ENCODE assay signal across 16 cellular contexts in genomic region chr2:225337183-225337582, GRCh38.
DNase-seq lines count a peak whose midpoint lies in the region; ATAC-seq and TF ChIP-seq lines count a peak whose summit lies in the region.
"Had no signal": no experiment of that assay in that cellular context is flagged by ENCODE, and none has a peak within 500 bp of the region (broad histone marks: within the 10 kb centered on the region; RNA-seq: fewer than 3 reads in every experiment).

No MANE protein-coding gene starts in this region.

- ATAC-seq in WTC11 (0 out of 2 replicates have a peak, but pooled peaks have one; percentile 44), GM18519 (IDR thresholded peaks at IDR 0.05; ENCODE audit: low FRiP score, unreplicated experiment) (no peak)

- no peak for TF ChIP-seq POLR2A in Peyer's patch (IDR thresholded peaks at IDR 0.05)

- no peak overlapping the region for H3K9ac ChIP-seq in endodermal cell (ENCODE audit: extremely low read depth, low read length, poor library complexity, severe bottlenecking)

- H3K4me1 Mint-ChIP-seq in WTC11 (peaks cover 16% of the 10 kb centered on the region), endodermal cell (peaks cover 5% of the 10 kb centered on the region)

- peak; percentile 10 for DNase-seq in NCI-H2029 treated with DMSO at 0.1 percent for 48 hours (lab: John Stamatoyannopoulos, UW)
- DNase-seq in NCI-H2029 (lab: John Stamatoyannopoulos, UW): no peak
- DNase-seq in WTC11 (ENCODE audit: low spot score): no peak
- peak; percentile 7 for DNase-seq in hepatic stellate cell (ENCODE audit: low spot score)
- DNase-seq in smooth muscle cell of the brain vasculature (ENCODE audit: low read depth, low spot score): peak; percentile 64
- no peak for DNase-seq in endodermal cell
- DNase-seq in Peyer's patch: no peak
- DNase-seq: activated gamma-delta T cell, colonic mucosa, mammary epithelial cell, NCI-H1105, testis had no signal

- H3K4me3 Mint-ChIP-seq in WTC11 (no peak overlapping the region), endodermal cell (no peak overlapping the region)
- H3K4me3 Mint-ChIP-seq: T-helper 1 cell treated with Interleukin-12 subunit alpha and Interleukin-12 subunit beta and Interleukin-4 antibody, amounts not matched to agents 30 μg/mL and 1 μg/mL, for 36 hours had no signal

- H3K27ac Mint-ChIP-seq in WTC11 (no peak overlapping the region), endodermal cell (no peak overlapping the region)
- H3K27ac Mint-ChIP-seq: T-helper 1 cell treated with Interleukin-12 subunit alpha and Interleukin-12 subunit beta and Interleukin-4 antibody, amounts not matched to agents 30 μg/mL and 1 μg/mL, for 36 hours had no signal

- WGBS in endodermal cell (ENCODE audit: insufficient coverage in 1 of 2, insufficient read length in 1 of 2), 2 experiments: 30% methylated on average over 1 of the region's 1 CpG; no CpG with 5 or more reads in 1 of the 2 experiments

- H3K4me3 ChIP-seq in endodermal cell (ENCODE audit: low read length) (no peak overlapping the region), Peyer's patch (no peak overlapping the region)
- H3K4me3 ChIP-seq: colonic mucosa, testis had no signal

- peaks cover 9% of the 10 kb centered on the region for H3K4me1 ChIP-seq in endodermal cell (ENCODE audit: control insufficient read depth, insufficient read depth, low read length)
- H3K4me1 ChIP-seq in Peyer's patch: no peaks in the 10 kb centered on the region
- H3K4me1 ChIP-seq: colonic mucosa, testis had no signal

- CTCF ChIA-PET in WTC11 (lab: Charles Lee): no interaction called here

- no peaks in the 10 kb centered on the region for H3K36me3 ChIP-seq in endodermal cell (ENCODE audit: control insufficient read depth, insufficient read depth, low read length)
- no peaks in the 10 kb centered on the region for H3K36me3 ChIP-seq in Peyer's patch
- H3K36me3 ChIP-seq: colonic mucosa had no signal

- H3K9me3 ChIP-seq in endodermal cell (ENCODE audit: control insufficient read depth, low read length): no peaks in the 10 kb centered on the region
- H3K9me3 ChIP-seq in Peyer's patch: no peaks in the 10 kb centered on the region
- H3K9me3 ChIP-seq: colonic mucosa, testis had no signal

- H3K27ac ChIP-seq in endodermal cell (ENCODE audit: low read depth, low read length): no peak overlapping the region
- H3K27ac ChIP-seq in Peyer's patch: no peak overlapping the region
- H3K27ac ChIP-seq: 22Rv1, colonic mucosa, HL-60, testis had no signal

- TF ChIP-seq CTCF in WTC11 (IDR thresholded peaks at IDR 0.05) (no peak), endodermal cell (conservative IDR thresholded peaks at IDR 0.05) (no peak), Peyer's patch (IDR thresholded peaks at IDR 0.05) (no peak)

- H3K36me3 Mint-ChIP-seq in WTC11 (no peaks in the 10 kb centered on the region), endodermal cell (ENCODE audit: low read depth) (no peaks in the 10 kb centered on the region)

- H3K27me3 ChIP-seq in endodermal cell (ENCODE audit: control insufficient read depth, insufficient read depth, low read length, poor library complexity, severe bottlenecking) (no peaks in the 10 kb centered on the region), Peyer's patch (no peaks in the 10 kb centered on the region)
- H3K27me3 ChIP-seq: colonic mucosa, testis had no signal

- POLR2A ChIA-PET in WTC11 (lab: Charles Lee): no interaction called here

- no peaks in the 10 kb centered on the region for H3K27me3 Mint-ChIP-seq in WTC11 (ENCODE audit: low read depth)
- H3K27me3 Mint-ChIP-seq in endodermal cell (ENCODE audit: insufficient read depth): no peaks in the 10 kb centered on the region

- H3K9me3 Mint-ChIP-seq in WTC11: no peaks in the 10 kb centered on the region
- H3K9me3 Mint-ChIP-seq in endodermal cell: no peaks in the 10 kb centered on the region
- H3K9me3 Mint-ChIP-seq: T-helper 1 cell treated with Interleukin-12 subunit alpha and Interleukin-12 subunit beta and Interleukin-4 antibody, amounts not matched to agents 30 μg/mL and 1 μg/mL, for 36 hours had no signal

TF ChIP-seq in WTC11, 78 proteins besides CTCF, POLR2A, EP300 and RAD21:
- TF ChIP-seq AFF4 (CRISPR knock-in tag; IDR thresholded peaks at IDR 0.05; ENCODE audit: borderline replicate concordance) (no peak), ZNF416 (CRISPR knock-in tag; IDR thresholded peaks at IDR 0.05) (no peak), E2F5 (CRISPR knock-in tag; IDR thresholded peaks at IDR 0.05) (no peak), SOX15 (CRISPR knock-in tag; IDR thresholded peaks at IDR 0.05) (no peak), TP53 (CRISPR knock-in tag; IDR thresholded peaks at IDR 0.05) (no peak), NR1H2 (CRISPR knock-in tag; IDR thresholded peaks at IDR 0.05) (no peak), NR3C1 (CRISPR knock-in tag; conservative IDR thresholded peaks at IDR 0.05; ENCODE audit: low read depth) (no peak), MXD4 (CRISPR knock-in tag; IDR thresholded peaks at IDR 0.05; ENCODE audit: borderline replicate concordance) (no peak), TCF7 (CRISPR knock-in tag; IDR thresholded peaks at IDR 0.05; ENCODE audit: low read depth) (no peak), USF1 (CRISPR knock-in tag; IDR thresholded peaks at IDR 0.05) (no peak)
- TF ChIP-seq, protein P1, sequence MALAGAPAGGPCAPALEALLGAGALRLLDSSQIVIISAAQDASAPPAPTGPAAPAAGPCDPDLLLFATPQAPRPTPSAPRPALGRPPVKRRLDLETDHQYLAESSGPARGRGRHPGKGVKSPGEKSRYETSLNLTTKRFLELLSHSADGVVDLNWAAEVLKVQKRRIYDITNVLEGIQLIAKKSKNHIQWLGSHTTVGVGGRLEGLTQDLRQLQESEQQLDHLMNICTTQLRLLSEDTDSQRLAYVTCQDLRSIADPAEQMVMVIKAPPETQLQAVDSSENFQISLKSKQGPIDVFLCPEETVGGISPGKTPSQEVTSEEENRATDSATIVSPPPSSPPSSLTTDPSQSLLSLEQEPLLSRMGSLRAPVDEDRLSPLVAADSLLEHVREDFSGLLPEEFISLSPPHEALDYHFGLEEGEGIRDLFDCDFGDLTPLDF (CRISPR knock-in tag; IDR thresholded peaks at IDR 0.05): no peak

Comparison
In these comparisons a context has a peak if more than half of its experiments do, and no peak if none do; other contexts are left out.
1. DNase-seq: peak in NCI-H2029 treated with DMSO at 0.1 percent for 48 hours (single experiment), hepatic stellate cell (single experiment) and smooth muscle cell of the brain vasculature (single experiment); none in NCI-H2029 (single experiment), WTC11 (single experiment), endodermal cell (single experiment) and Peyer's patch (0 of 3).